In genomic region chr2:121008978-121009377, GRCh38 we compare ENCODE assay signal across 16 cellular contexts.
A peak's percentile ranks its signal among the peaks of the same experiment; 100 is the strongest.
DNase-seq lines count a peak whose midpoint lies in the region; ATAC-seq, FAIRE-seq and TF ChIP-seq lines count a peak whose summit lies in the region.
"Had no signal": no experiment of that assay in that cellular context is flagged by ENCODE, and none has a peak within 500 bp of the region (broad histone marks: within the 10 kb centered on the region; RNA-seq: fewer than 3 reads in every experiment).

No MANE protein-coding gene starts in this region.

- H3K27ac ChIP-seq in PC-3 (ENCODE audit: low read length): no peak overlapping the region
- no peak overlapping the region for H3K27ac ChIP-seq in upper lobe of right lung
- no peak overlapping the region for H3K27ac ChIP-seq in kidney (ENCODE audit: low read depth in 2 of 2, low read length in 2 of 2)

- H3K4me3 Mint-ChIP-seq in activated naive CD4-positive, alpha-beta T cell treated with anti-CD3 and anti-CD28 coated beads, Interleukin-2, amount 10 ng/mL, durations not matched to agents 7 days and 5 days: no peak overlapping the region
- H3K4me3 Mint-ChIP-seq: activated CD4-positive, alpha-beta T cell treated with anti-CD3 and anti-CD28 coated beads, Interleukin-2, amount 10 ng/mL, durations not matched to agents 24 days and 14 days; CD14-positive monocyte; nephron progenitor cell; stimulated activated memory B cell treated with anti-CD40 and anti-IgM and Interleukin-4, amounts not matched to agents 10 μg/mL and 1 μg/mL and 100 μg/mL, for 72 hours had no signal

- TF ChIP-seq CTCF in PC-3 (conservative IDR thresholded peaks at IDR 0.05; ENCODE audit: low read depth, low read length) (peak; percentile 63), epithelial cell of proximal tubule (conservative IDR thresholded peaks at IDR 0.05; ENCODE audit: low read depth, low read length) (peak; percentile 47), upper lobe of right lung (IDR thresholded peaks at IDR 0.05) (peak; percentile 7), kidney (IDR thresholded peaks at IDR 0.05; ENCODE audit: borderline replicate concordance, extremely low read depth, insufficient read depth) (no peak)

- no peak for ATAC-seq in PC-3
- no peak for ATAC-seq in upper lobe of right lung
- ATAC-seq: activated naive CD4-positive, alpha-beta T cell treated with anti-CD3 and anti-CD28 coated beads, Interleukin-2, amount 50 U/mL, for 72 hours; stimulated activated memory B cell treated with anti-CD40 and anti-IgM and Interleukin-4, amounts not matched to agents 10 μg/mL and 1 μg/mL and 100 μg/mL, for 72 hours had no signal

- no peaks in the 10 kb centered on the region for H3K27me3 ChIP-seq in PC-3 (ENCODE audit: low read length)
- peaks cover 9% of the 10 kb centered on the region for H3K27me3 ChIP-seq in upper lobe of right lung

- no peak overlapping the region for H3K27ac Mint-ChIP-seq in activated naive CD4-positive, alpha-beta T cell treated with anti-CD3 and anti-CD28 coated beads, Interleukin-2, amount 10 ng/mL, durations not matched to agents 7 days and 5 days
- H3K27ac Mint-ChIP-seq: activated CD4-positive, alpha-beta T cell treated with anti-CD3 and anti-CD28 coated beads, Interleukin-2, amount 10 ng/mL, durations not matched to agents 24 days and 14 days; activated naive CD4-positive, alpha-beta T cell treated with anti-CD3 and anti-CD28 coated beads, Interleukin-2, amount 50 U/mL, for 72 hours; CD14-positive monocyte; nephron progenitor cell; stimulated activated memory B cell treated with anti-CD40 and anti-IgM and Interleukin-4, amounts not matched to agents 10 μg/mL and 1 μg/mL and 100 μg/mL, for 72 hours had no signal

- H3K36me3 ChIP-seq in PC-3 (ENCODE audit: low read depth, low read length) (no peaks in the 10 kb centered on the region), upper lobe of right lung (no peaks in the 10 kb centered on the region), kidney (ENCODE audit: control insufficient read depth in 1 of 2, insufficient read depth in 2 of 2, low read length in 2 of 2) (no peaks in the 10 kb centered on the region)

- intact Hi-C loops in PC-3 (cut with micrococcal nuclease) (no loop called here), upper lobe of right lung (cut with DNase I) (no loop called here), kidney (cut with DNase I) (no loop called here)

- no peaks in the 10 kb centered on the region for H3K79me2 ChIP-seq in PC-3 (ENCODE audit: low read length)

- peak; percentile 9 for DNase-seq in stimulated activated CD4-positive, alpha-beta T cell treated with anti-CD3 and anti-CD28 coated beads, Interleukin-15, amount 100 ng/mL, for 24 hours
- no peak for DNase-seq in stimulated activated CD4-positive, alpha-beta T cell treated with anti-CD3 and anti-CD28 coated beads, Interleukin-12 subunit alpha, Interleukin-12 subunit beta, amount 100 ng/mL, for 4 hours
- DNase-seq in PC-3: peak; percentile 6
- no peak for DNase-seq in epithelial cell of proximal tubule (ENCODE audit: low read depth)
- DNase-seq in upper lobe of right lung: no peak
- DNase-seq in activated effector memory CD4-positive, alpha-beta T cell treated with Interleukin-2 at 50 U/mL for 16 hours: no peak
- no peak for DNase-seq in kidney
- no peak for DNase-seq in activated naive CD4-positive, alpha-beta T cell treated with anti-CD3 and anti-CD28 coated beads, Interleukin-2, amount 10 ng/mL, durations not matched to agents 7 days and 5 days
- DNase-seq: activated CD4-positive, alpha-beta T cell treated with anti-CD3 and anti-CD28 coated beads, Interleukin-2, amount 10 ng/mL, durations not matched to agents 24 days and 14 days; KBM-7; NCI-H2171 treated with DMSO at 0.1 percent for 48 hours; nephron progenitor cell; Right ventricle myocardium superior had no signal

- H3K9me2 ChIP-seq in PC-3 (replicated peaks; ENCODE audit: low read length): no peaks in the 10 kb centered on the region

- no peak for FAIRE-seq in kidney (lab: Jason Lieb, UNC)

- peaks cover 20% of the 10 kb centered on the region for H3K4me1 ChIP-seq in PC-3 (ENCODE audit: insufficient read depth, low read length)
- H3K4me1 ChIP-seq in upper lobe of right lung: no peaks in the 10 kb centered on the region
- no peaks in the 10 kb centered on the region for H3K4me1 ChIP-seq in kidney (ENCODE audit: control insufficient read depth in 1 of 2, insufficient read depth in 1 of 2, low read depth in 1 of 2, low read length in 2 of 2)

- H3K9ac ChIP-seq in PC-3 (ENCODE audit: low read length) (no peak overlapping the region), kidney (ENCODE audit: low read length in 2 of 2) (no peak overlapping the region)

- BruUV-seq in PC-3 (replicated peaks; lab: Mats Ljungman, UMichigan): no TSS peak

- H3K36me3 Mint-ChIP-seq in activated naive CD4-positive, alpha-beta T cell treated with anti-CD3 and anti-CD28 coated beads, Interleukin-2, amount 10 ng/mL, durations not matched to agents 7 days and 5 days: no peaks in the 10 kb centered on the region
- H3K36me3 Mint-ChIP-seq: CD14-positive monocyte; stimulated activated memory B cell treated with anti-CD40 and anti-IgM and Interleukin-4, amounts not matched to agents 10 μg/mL and 1 μg/mL and 100 μg/mL, for 72 hours had no signal

- no peaks in the 10 kb centered on the region for H3K27me3 Mint-ChIP-seq in activated naive CD4-positive, alpha-beta T cell treated with anti-CD3 and anti-CD28 coated beads, Interleukin-2, amount 10 ng/mL, durations not matched to agents 7 days and 5 days

- H3K4me2 ChIP-seq in PC-3 (ENCODE audit: low read length): no peak overlapping the region

- CTCF ChIA-PET in PC-3 (lab: Charles Lee): no interaction called here
- CTCF ChIA-PET in activated naive CD4-positive, alpha-beta T cell treated with anti-CD3 and anti-CD28 coated beads, Interleukin-2, amount 10 ng/mL, durations not matched to agents 7 days and 5 days (lab: Charles Lee): no interaction called here

- H3K4me1 Mint-ChIP-seq in activated naive CD4-positive, alpha-beta T cell treated with anti-CD3 and anti-CD28 coated beads, Interleukin-2, amount 10 ng/mL, durations not matched to agents 7 days and 5 days: no peaks in the 10 kb centered on the region
- H3K4me1 Mint-ChIP-seq: activated CD4-positive, alpha-beta T cell treated with anti-CD3 and anti-CD28 coated beads, Interleukin-2, amount 10 ng/mL, durations not matched to agents 24 days and 14 days; CD14-positive monocyte; stimulated activated memory B cell treated with anti-CD40 and anti-IgM and Interleukin-4, amounts not matched to agents 10 μg/mL and 1 μg/mL and 100 μg/mL, for 72 hours had no signal

- no peaks in the 10 kb centered on the region for H3K9me3 ChIP-seq in PC-3 (ENCODE audit: low read length)
- H3K9me3 ChIP-seq in upper lobe of right lung: no peaks in the 10 kb centered on the region
- no peaks in the 10 kb centered on the region for H3K9me3 ChIP-seq in kidney (ENCODE audit: control insufficient read depth in 1 of 2, low read length in 2 of 2)

- no peaks in the 10 kb centered on the region for H3K9me3 Mint-ChIP-seq in activated naive CD4-positive, alpha-beta T cell treated with anti-CD3 and anti-CD28 coated beads, Interleukin-2, amount 10 ng/mL, durations not matched to agents 7 days and 5 days
- H3K9me3 Mint-ChIP-seq: activated CD4-positive, alpha-beta T cell treated with anti-CD3 and anti-CD28 coated beads, Interleukin-2, amount 10 ng/mL, durations not matched to agents 24 days and 14 days had no signal

- H3F3A ChIP-seq in PC-3 (ENCODE audit: low read length, unreplicated experiment): no peaks in the 10 kb centered on the region

- H3K4me3 ChIP-seq in PC-3 (ENCODE audit: low read length) (no peak overlapping the region), epithelial cell of proximal tubule (ENCODE audit: low read depth, low read length) (no peak overlapping the region), upper lobe of right lung (no peak overlapping the region), kidney (ENCODE audit: low read length in 2 of 2) (no peak overlapping the region)

- POLR2A ChIA-PET in PC-3 (lab: Charles Lee; ENCODE audit: unreplicated experiment): no interaction called here

- H2AFZ ChIP-seq in PC-3 (ENCODE audit: low read length): no peak overlapping the region

- no peaks in the 10 kb centered on the region for H4K20me1 ChIP-seq in PC-3 (ENCODE audit: low read length)

Comparison
In these comparisons a context has a peak if more than half of its experiments do, and no peak if none do; other contexts are left out.
1. DNase-seq: peak in stimulated activated CD4-positive, alpha-beta T cell treated with anti-CD3 and anti-CD28 coated beads, Interleukin-15, amount 100 ng/mL, for 24 hours (single experiment) and PC-3 (single experiment); none in stimulated activated CD4-positive, alpha-beta T cell treated with anti-CD3 and anti-CD28 coated beads, Interleukin-12 subunit alpha, Interleukin-12 subunit beta, amount 100 ng/mL, for 4 hours (single experiment), epithelial cell of proximal tubule (single experiment), upper lobe of right lung (single experiment), activated effector memory CD4-positive, alpha-beta T cell treated with Interleukin-2 at 50 U/mL for 16 hours (single experiment), kidney (single experiment) and activated naive CD4-positive, alpha-beta T cell treated with anti-CD3 and anti-CD28 coated beads, Interleukin-2, amount 10 ng/mL, durations not matched to agents 7 days and 5 days (single experiment).